ENCODE assay signal across 10 cellular contexts in genomic region chr4:10369517-10369916, GRCh38.
"Had no signal": no experiment of that assay in that cellular context is flagged by ENCODE, and none has a peak within 500 bp of the region (broad histone marks: within the 10 kb centered on the region; RNA-seq: fewer than 3 reads in every experiment).

No MANE protein-coding gene starts in this region.

- ATAC-seq: GM23338 had no signal

- DNase-seq: H9, HCEC 1CT, HFFc6, IMR-90, KBM-7 had no signal

- H3K4me2 ChIP-seq: GM23338, KMS-11 had no signal

- H3K27ac ChIP-seq: KMS-11 had no signal

- H2AFZ ChIP-seq: GM23338 had no signal

- FAIRE-seq: H1, H54, HTR-8/SVneo had no signal

- H3K4me3 ChIP-seq: GM23338 had no signal
